ENCODE assay signal across 9 cellular contexts in genomic region chr15:70636540-70637165, GRCh38.
A peak's percentile ranks its signal among the peaks of the same experiment; 100 is the strongest.
DNase-seq lines count a peak whose midpoint lies in the region; ATAC-seq, FAIRE-seq and TF ChIP-seq lines count a peak whose summit lies in the region.
"Had no signal": no experiment of that assay in that cellular context is flagged by ENCODE, and none has a peak within 500 bp of the region (broad histone marks: within the 10 kb centered on the region; RNA-seq: fewer than 3 reads in every experiment).

No MANE protein-coding gene starts in this region.

- FAIRE-seq in K562 (lab: Jason Lieb, UNC): no peak

- TF ChIP-seq CTCF in Loucy (conservative IDR thresholded peaks at IDR 0.05; ENCODE audit: low read length) (peak; percentile 79), K562 (IDR thresholded peaks at IDR 0.05 in 2 of 3, conservative IDR thresholded peaks at IDR 0.05 in 1 of 3; ENCODE audit: insufficient read depth in 2 of 3, low read depth in 1 of 3, low read length in 3 of 3) (peak in 2 of 3 experiments; percentile 24 to 30; a peak in 2 of 6 replicates), neural cell (IDR thresholded peaks at IDR 0.05; ENCODE audit: poor library complexity, severe bottlenecking) (peak; percentile 50), OCI-LY7 (conservative IDR thresholded peaks at IDR 0.05; ENCODE audit: low read length) (no peak)

- H3K9me3 ChIP-seq in Loucy (ENCODE audit: insufficient read depth, low read depth, low read length) (no peaks in the 10 kb centered on the region), K562 (replicated peaks; ENCODE audit: control insufficient read depth, insufficient read depth, low read depth, low read length) (no peaks in the 10 kb centered on the region), neural cell (ENCODE audit: low read length) (no peaks in the 10 kb centered on the region), OCI-LY7 (ENCODE audit: low read length) (no peaks in the 10 kb centered on the region)
- H3K9me3 ChIP-seq: thoracic aorta had no signal

- BruUV-seq in K562 (replicated peaks; lab: Mats Ljungman, UMichigan) (no TSS peak), OCI-LY7 (replicated peaks; lab: Mats Ljungman, UMichigan) (no TSS peak)

- ATAC-seq in K562 (peak; percentile 42; the same call in 2 of the 3 replicates), GM21825 (IDR thresholded peaks at IDR 0.05; ENCODE audit: unreplicated experiment) (no peak)

- in situ Hi-C loops in K562 (cut with MboI): no loop called here

- CTCF ChIA-PET in K562 (lab: Yijun Ruan, JAX; ENCODE audit: low intra/inter-chr PET ratio): no interaction called here
- CTCF ChIA-PET in HEK293T (lab: Yijun Ruan, JAX): interaction anchor here (0.6 to 0.9 kb wide), 3 partner anchors 9 to 1108 kb away, joined by 3 to 4 read pairs (median 3); no protein-coding TSS in a partner anchor
- CTCF ChIA-PET in OCI-LY7 (lab: Charles Lee; ENCODE audit: unreplicated experiment): no interaction called here

- peak overlapping the region; percentile 17; the same call in 1 of the 2 replicates for H2AFZ ChIP-seq in Loucy (ENCODE audit: low read length)
- no peak overlapping the region for H2AFZ ChIP-seq in K562 (ENCODE audit: low read depth, low read length)
- H2AFZ ChIP-seq in neural cell (ENCODE audit: low read depth, low read length): no peak overlapping the region
- no peak overlapping the region for H2AFZ ChIP-seq in OCI-LY7 (ENCODE audit: low read length)

- POLR2A ChIA-PET in K562 (lab: Yijun Ruan, JAX) (no interaction called here), HEK293T (lab: Yijun Ruan, JAX) (no interaction called here), OCI-LY7 (lab: Charles Lee) (no interaction called here)

- no peak for TF ChIP-seq POLR2A in K562 (conservative IDR thresholded peaks at IDR 0.05)

- H3K9me1 ChIP-seq in K562 (ENCODE audit: control insufficient read depth, insufficient read depth, low read length): peaks cover 3% of the 10 kb centered on the region

- 2% methylated on average over 4 of the region's 5 CpGs for WGBS in K562 (ENCODE audit: insufficient coverage, low coverage, missing lambda C conversion rate)

- H3K4me3 ChIP-seq in Loucy (ENCODE audit: low read length, poor library complexity, severe bottlenecking) (no peak overlapping the region), K562 (no peak overlapping the region), neural cell (ENCODE audit: low read length) (no peak overlapping the region), OCI-LY7 (ENCODE audit: low read depth, low read length, poor library complexity, severe bottlenecking) (no peak overlapping the region)
- H3K4me3 ChIP-seq: thoracic aorta had no signal

- H3K9me2 ChIP-seq in Loucy (replicated peaks; ENCODE audit: low read depth, low read length): no peaks in the 10 kb centered on the region
- no peaks in the 10 kb centered on the region for H3K9me2 ChIP-seq in neural cell (ENCODE audit: insufficient read depth, low read length)
- H3K9me2 ChIP-seq in OCI-LY7 (ENCODE audit: insufficient read depth, low read length): no peaks in the 10 kb centered on the region

- H3K27ac ChIP-seq in K562 (ENCODE audit: extremely low read depth, low read depth, low read length) (no peak overlapping the region), neural cell (ENCODE audit: low read length) (no peak overlapping the region), OCI-LY7 (ENCODE audit: low read depth, low read length, poor library complexity, severe bottlenecking) (no peak overlapping the region)
- H3K27ac ChIP-seq: thoracic aorta had no signal

- H3F3A ChIP-seq in Loucy (ENCODE audit: low read depth): no peaks in the 10 kb centered on the region
- no peaks in the 10 kb centered on the region for H3F3A ChIP-seq in neural cell (ENCODE audit: insufficient read depth, low read length, poor library complexity, severe bottlenecking)

- H3K4me2 ChIP-seq in Loucy (ENCODE audit: low read depth, low read length, poor library complexity, severe bottlenecking): peak overlapping the region; percentile 9
- H3K4me2 ChIP-seq in K562 (ENCODE audit: insufficient read depth, low read length): no peak overlapping the region
- no peak overlapping the region for H3K4me2 ChIP-seq in neural cell (ENCODE audit: low read length)
- no peak overlapping the region for H3K4me2 ChIP-seq in OCI-LY7 (ENCODE audit: low read length)

- H3K27me3 ChIP-seq in Loucy (ENCODE audit: insufficient read depth, low read length, poor library complexity, severe bottlenecking): no peaks in the 10 kb centered on the region
- peaks cover 4 to 33% of the 10 kb centered on the region in 2 experiments; a peak in 4 of 5 replicates for H3K27me3 ChIP-seq in K562 (ENCODE audit: control insufficient read depth in 2 of 2, insufficient read depth in 2 of 2, low read length in 2 of 2)
- H3K27me3 ChIP-seq in neural cell (ENCODE audit: insufficient read depth, low read depth, low read length): no peaks in the 10 kb centered on the region

- H3K36me3 ChIP-seq in Loucy (ENCODE audit: insufficient read depth, low read length): no peaks in the 10 kb centered on the region
- no peaks in the 10 kb centered on the region for H3K36me3 ChIP-seq in K562 (ENCODE audit: control insufficient read depth, insufficient read depth, low read length)
- no peaks in the 10 kb centered on the region for H3K36me3 ChIP-seq in neural cell (ENCODE audit: insufficient read depth, low read length)
- no peaks in the 10 kb centered on the region for H3K36me3 ChIP-seq in OCI-LY7 (ENCODE audit: insufficient read depth, low read length)

- intact Hi-C loops in K562 (cut with micrococcal nuclease): no loop called here
- intact Hi-C loops in OCI-LY7 (cut with micrococcal nuclease; ENCODE audit: unreplicated experiment): no loop called here

- peak overlapping the region; percentile 5 for H3K9ac ChIP-seq in Loucy (ENCODE audit: low read depth, low read length, poor library complexity, severe bottlenecking)
- H3K9ac ChIP-seq in K562 (ENCODE audit: insufficient read depth in 1 of 2, low read depth in 2 of 2, low read length in 2 of 2): no peak overlapping the region
- H3K9ac ChIP-seq in neural cell (ENCODE audit: low read length): no peak overlapping the region

- TF ChIP-seq RAD21 in K562 (CRISPR knock-in tag; conservative IDR thresholded peaks at IDR 0.05 in 1 of 2, IDR thresholded peaks at IDR 0.05 in 1 of 2) (no peak), neural cell (conservative IDR thresholded peaks at IDR 0.05) (peak; percentile 62)

- H3K79me2 ChIP-seq in Loucy (ENCODE audit: insufficient read depth, low read length) (no peaks in the 10 kb centered on the region), K562 (ENCODE audit: control insufficient read depth, insufficient read depth, low read length) (no peaks in the 10 kb centered on the region), neural cell (replicated peaks; ENCODE audit: insufficient read depth, low read length) (no peaks in the 10 kb centered on the region), OCI-LY7 (ENCODE audit: insufficient read depth, low read depth, low read length) (no peaks in the 10 kb centered on the region)

- DNase-seq in DMS114 treated with DMSO at 0.1 percent for 48 hours (lab: John Stamatoyannopoulos, UW; ENCODE audit: unreplicated experiment): peak; percentile 67
- DNase-seq in K562 (ENCODE audit: extremely low read depth in 1 of 4, low spot score in 3 of 4): no peak
- DNase-seq in HEK293T (ENCODE audit: extremely low spot score): no peak
- no peak for DNase-seq in OCI-LY7 (ENCODE audit: low spot score)
- no peak for DNase-seq in NCI-H748 treated with DMSO at 0.1 percent for 48 hours (lab: John Stamatoyannopoulos, UW)

- no peaks in the 10 kb centered on the region for H4K20me1 ChIP-seq in Loucy (ENCODE audit: insufficient read depth, low read length, poor library complexity, severe bottlenecking)
- H4K20me1 ChIP-seq in K562 (replicated peaks; ENCODE audit: control insufficient read depth, insufficient read depth, low read length): no peaks in the 10 kb centered on the region
- H4K20me1 ChIP-seq in neural cell (ENCODE audit: insufficient read depth): no peaks in the 10 kb centered on the region
- no peaks in the 10 kb centered on the region for H4K20me1 ChIP-seq in OCI-LY7 (ENCODE audit: insufficient read depth, low read length)

- H3K4me1 ChIP-seq in Loucy (ENCODE audit: insufficient read depth, low read length, poor library complexity, severe bottlenecking) (peaks cover 35% of the 10 kb centered on the region), K562 (replicated peaks in 1 of 2; ENCODE audit: control insufficient read depth in 2 of 2, insufficient read depth in 2 of 2, low read length in 2 of 2) (no peaks in the 10 kb centered on the region; a peak in 2 of 5 replicates), OCI-LY7 (ENCODE audit: insufficient read depth, low read length, poor library complexity, severe bottlenecking) (no peaks in the 10 kb centered on the region)

- TF ChIP-seq EP300 in K562 (IDR thresholded peaks at IDR 0.05; ENCODE audit: low read length) (no peak), neural cell (conservative IDR thresholded peaks at IDR 0.05; ENCODE audit: poor library complexity, severe bottlenecking) (no peak)

TF ChIP-seq in K562, 482 proteins besides CTCF, POLR2A, EP300 and RAD21:
- TF ChIP-seq RBM34 (IDR thresholded peaks at IDR 0.05; ENCODE audit: borderline replicate concordance, insufficient read depth, low read length) (no peak), NEUROD1 (IDR thresholded peaks at IDR 0.05; ENCODE audit: borderline replicate concordance, low read depth, low read length, partially characterized antibody) (no peak), DPF2 (IDR thresholded peaks at IDR 0.05) (no peak)

TF ChIP-seq in neural cell, 6 proteins besides CTCF, POLR2A, EP300 and RAD21:
- TF ChIP-seq POLR2AphosphoS5 (IDR thresholded peaks at IDR 0.05) (no peak), SMC3 (conservative IDR thresholded peaks at IDR 0.05; ENCODE audit: poor library complexity) (peak; percentile 54)

TF ChIP-seq in HEK293T, 16 proteins besides CTCF, POLR2A, EP300 and RAD21:
- no peak for TF ChIP-seq CTBP1 (IDR thresholded peaks at IDR 0.05; ENCODE audit: borderline replicate concordance)
- TF ChIP-seq FOXK2 (IDR thresholded peaks at IDR 0.05): no peak
- TF ChIP-seq BHLHE40 (IDR thresholded peaks at IDR 0.05; ENCODE audit: borderline replicate concordance): no peak
- TF ChIP-seq ARNT (IDR thresholded peaks at IDR 0.05): no peak
- TF ChIP-seq FOXM1 (IDR thresholded peaks at IDR 0.05; ENCODE audit: borderline replicate concordance): no peak
- no peak for TF ChIP-seq ELF4 (IDR thresholded peaks at IDR 0.05)
- no peak for TF ChIP-seq SP1 (IDR thresholded peaks at IDR 0.05)
- no peak for TF ChIP-seq L3MBTL2 (conservative IDR thresholded peaks at IDR 0.05)
- no peak for TF ChIP-seq SUZ12 (IDR thresholded peaks at IDR 0.05)
- no peak for TF ChIP-seq NFRKB (IDR thresholded peaks at IDR 0.05)
- TF ChIP-seq TARDBP (IDR thresholded peaks at IDR 0.05): no peak
- no peak for TF ChIP-seq LEF1 (IDR thresholded peaks at IDR 0.05; ENCODE audit: borderline replicate concordance)
